Comparison of ENCODE assay signal across 9 cellular contexts in genomic region chr15:73993211-73993994, GRCh38. TPM values are rescaled to one million over a fixed set of nuclear protein-coding genes. Genes with fewer than 3 reads are reported as not detected.
DNase-seq lines count a peak whose midpoint lies in the region; ATAC-seq lines count a peak whose summit lies in the region.
"Had no signal": no experiment of that assay in that cellular context is flagged by ENCODE, and none has a peak within 500 bp of the region (broad histone marks: within the 10 kb centered on the region; RNA-seq: fewer than 3 reads in every experiment).

No MANE protein-coding gene starts in this region.

- H3K27ac ChIP-seq in stomach smooth muscle (ENCODE audit: low read length), result peak overlapping the region; percentile 89

- H3K27me3 Mint-ChIP-seq in activated CD8-positive, alpha-beta T cell treated with anti-CD3 and anti-CD28 coated beads, Interleukin-2, amount 10 ng/mL, durations not matched to agents 7 days and 5 days (ENCODE audit: low read depth), result no peaks in the 10 kb centered on the region

- peak overlapping the region; percentile 90 for H3K27ac Mint-ChIP-seq in activated CD8-positive, alpha-beta T cell treated with anti-CD3 and anti-CD28 coated beads, Interleukin-2, amount 10 ng/mL, durations not matched to agents 7 days and 5 days

- peak overlapping the region; percentile 89 for H3K4me3 Mint-ChIP-seq in activated CD8-positive, alpha-beta T cell treated with anti-CD3 and anti-CD28 coated beads, Interleukin-2, amount 10 ng/mL, durations not matched to agents 7 days and 5 days

- peaks cover 61% of the 10 kb centered on the region for H3K4me1 ChIP-seq in stomach smooth muscle (ENCODE audit: control insufficient read depth, insufficient read depth, low read length)

- ATAC-seq in activated CD8-positive, alpha-beta T cell treated with anti-CD3 and anti-CD28 coated beads, Interleukin-2, amount 10 ng/mL, durations not matched to agents 7 days and 5 days, result no peak
- ATAC-seq in GM21723 (IDR thresholded peaks at IDR 0.05; ENCODE audit: unreplicated experiment), result no peak

- H3K4me1 Mint-ChIP-seq in activated CD8-positive, alpha-beta T cell treated with anti-CD3 and anti-CD28 coated beads, Interleukin-2, amount 10 ng/mL, durations not matched to agents 7 days and 5 days (ENCODE audit: low read depth), result peaks cover 67% of the 10 kb centered on the region

- POLR2A ChIA-PET in activated CD8-positive, alpha-beta T cell treated with anti-CD3 and anti-CD28 coated beads, Interleukin-2, amount 10 ng/mL, durations not matched to agents 7 days and 5 days (lab: Charles Lee), result interaction anchor here (0.9 to 4.5 kb wide), 6 partner anchors 12 to 34 kb away, joined by 3 to 37 read pairs (median 17); no protein-coding TSS in a partner anchor

- H3K9me3 ChIP-seq in stomach smooth muscle (ENCODE audit: control insufficient read depth in 2 of 2, low read length in 2 of 2), result no peaks in the 10 kb centered on the region
- H3K9me3 ChIP-seq: pancreas had no signal

- H3K36me3 ChIP-seq in stomach smooth muscle (ENCODE audit: control insufficient read depth in 2 of 2, insufficient read depth in 2 of 2, low read length in 2 of 2), result peaks cover 4 to 12% of the 10 kb centered on the region in 2 donors
- H3K36me3 ChIP-seq: pancreas had no signal

- no peaks in the 10 kb centered on the region for H3K9me3 Mint-ChIP-seq in activated CD8-positive, alpha-beta T cell treated with anti-CD3 and anti-CD28 coated beads, Interleukin-2, amount 10 ng/mL, durations not matched to agents 7 days and 5 days (ENCODE audit: insufficient read depth)

- H3K27me3 ChIP-seq in stomach smooth muscle (ENCODE audit: control insufficient read depth in 1 of 2, insufficient read depth in 2 of 2, low read length in 2 of 2), result no peaks in the 10 kb centered on the region
- H3K27me3 ChIP-seq: pancreas had no signal

- peak; percentile 7 for DNase-seq in NCI-H2227 (lab: John Stamatoyannopoulos, UW; ENCODE audit: unreplicated experiment)
- no peak for DNase-seq in NCI-H2227 treated with DMSO at 0.1 percent for 48 hours (lab: John Stamatoyannopoulos, UW)
- no peak for DNase-seq in activated CD8-positive, alpha-beta T cell treated with anti-CD3 and anti-CD28 coated beads, Interleukin-2, amount 10 ng/mL, durations not matched to agents 7 days and 5 days
- peak; percentile 25 for DNase-seq in islet precursor cell
- DNase-seq in LoVo (ENCODE audit: low spot score), result no peak
- DNase-seq in DMS114 treated with DMSO at 0.1 percent for 48 hours (lab: John Stamatoyannopoulos, UW; ENCODE audit: unreplicated experiment), result no peak

- CTCF ChIA-PET in activated CD8-positive, alpha-beta T cell treated with anti-CD3 and anti-CD28 coated beads, Interleukin-2, amount 10 ng/mL, durations not matched to agents 7 days and 5 days (lab: Charles Lee), result interaction anchor here (0.8 to 7.5 kb wide), 17 partner anchors 10 to 314 kb away, joined by 3 to 87 read pairs (median 6); no protein-coding TSS in a partner anchor

- peak overlapping the region in 1 of 2 donors; percentile 75 for H3K9ac ChIP-seq in stomach smooth muscle (ENCODE audit: low read length in 2 of 2)

- peaks cover 36% of the 10 kb centered on the region for H3K36me3 Mint-ChIP-seq in activated CD8-positive, alpha-beta T cell treated with anti-CD3 and anti-CD28 coated beads, Interleukin-2, amount 10 ng/mL, durations not matched to agents 7 days and 5 days (ENCODE audit: low read depth)

- peak overlapping the region; percentile 77 to 98 for H3K4me3 ChIP-seq in stomach smooth muscle (ENCODE audit: low read length in 2 of 2)

RNA-seq across cellular contexts. Expression of gene PML, which starts 1.1 kb away (rescaled TPM):
- total RNA-seq in activated CD8-positive, alpha-beta T cell treated with anti-CD3 and anti-CD28 coated beads, Interleukin-2, amount 10 ng/mL, durations not matched to agents 7 days and 5 days, result 100 to 1,000 TPM; 108 to 115 TPM

RNA-seq across cellular contexts. Expression of gene STOML1, which starts 1.3 kb away (rescaled TPM):
- 10 to 100 TPM; 10.8 to 10.9 TPM for total RNA-seq in activated CD8-positive, alpha-beta T cell treated with anti-CD3 and anti-CD28 coated beads, Interleukin-2, amount 10 ng/mL, durations not matched to agents 7 days and 5 days

Comparison
In these comparisons a context has a peak if more than half of its experiments do, and no peak if none do; other contexts are left out.
1. DNase-seq: peak in NCI-H2227 (single experiment) and islet precursor cell (single experiment); none in NCI-H2227 treated with DMSO at 0.1 percent for 48 hours (single experiment), activated CD8-positive, alpha-beta T cell treated with anti-CD3 and anti-CD28 coated beads, Interleukin-2, amount 10 ng/mL, durations not matched to agents 7 days and 5 days (single experiment), LoVo (single experiment) and DMS114 treated with DMSO at 0.1 percent for 48 hours (single experiment).